ENCODE assay signal across 11 cellular contexts in genomic region chr1:207024202-207025143, GRCh38. TPM values are rescaled to one million over a fixed set of nuclear protein-coding genes. Genes with fewer than 3 reads are reported as not detected.
A peak's percentile ranks its signal among the peaks of the same experiment; 100 is the strongest.
DNase-seq lines count a peak whose midpoint lies in the region; ATAC-seq and TF ChIP-seq lines count a peak whose summit lies in the region.
"Had no signal": no experiment of that assay in that cellular context is flagged by ENCODE, and none has a peak within 500 bp of the region (broad histone marks: within the 10 kb centered on the region; RNA-seq: fewer than 3 reads in every experiment).

No MANE protein-coding gene starts in this region.

- in situ Hi-C loops in KBM-7 (cut with MboI; ENCODE audit: low pct_unique_long_range_greater_than_20kb, low sequenced_read_pairs), result no loop called here

- H3K4me1 ChIP-seq in hepatocyte (ENCODE audit: insufficient read depth), result peaks cover 63% of the 10 kb centered on the region

- peaks cover 33% of the 10 kb centered on the region for H3K27me3 Mint-ChIP-seq in activated T-helper 17 cell treated with anti-CD3 and anti-CD28 coated beads, Interleukin-2, amount 50 U/mL, for 72 hours
- H3K27me3 Mint-ChIP-seq in stimulated activated memory B cell treated with anti-CD40 and anti-IgM and Interleukin-4, amounts not matched to agents 10 μg/mL and 1 μg/mL and 100 μg/mL, for 72 hours, result peaks cover 72% of the 10 kb centered on the region

- DNase-seq in KBM-7 (peak; percentile 83), hepatocyte (ENCODE audit: low spot score) (peak; percentile 82), NCI-H2029 treated with DMSO at 0.1 percent for 48 hours (lab: John Stamatoyannopoulos, UW) (no peak), DMS153 treated with DMSO at 0.1 percent for 48 hours (lab: John Stamatoyannopoulos, UW; ENCODE audit: unreplicated experiment) (no peak)
- DNase-seq: activated gamma-delta T cell, RPMI8226 had no signal

- H3K4me3 Mint-ChIP-seq in activated T-helper 17 cell treated with anti-CD3 and anti-CD28 coated beads, Interleukin-2, amount 50 U/mL, for 72 hours, result no peak overlapping the region
- H3K4me3 Mint-ChIP-seq in stimulated activated memory B cell treated with anti-CD40 and anti-IgM and Interleukin-4, amounts not matched to agents 10 μg/mL and 1 μg/mL and 100 μg/mL, for 72 hours, result no peak overlapping the region

- H3K4me1 Mint-ChIP-seq in activated T-helper 17 cell treated with anti-CD3 and anti-CD28 coated beads, Interleukin-2, amount 50 U/mL, for 72 hours, result no peaks in the 10 kb centered on the region
- H3K4me1 Mint-ChIP-seq in stimulated activated memory B cell treated with anti-CD40 and anti-IgM and Interleukin-4, amounts not matched to agents 10 μg/mL and 1 μg/mL and 100 μg/mL, for 72 hours, result no peaks in the 10 kb centered on the region

- H3K36me3 ChIP-seq in hepatocyte (replicated peaks; ENCODE audit: insufficient read depth, low read depth), result no peaks in the 10 kb centered on the region

- peaks cover 11% of the 10 kb centered on the region for H3K79me2 ChIP-seq in hepatocyte

- no peaks in the 10 kb centered on the region for H4K20me1 ChIP-seq in hepatocyte (ENCODE audit: insufficient read depth, poor library complexity, severe bottlenecking)

- H3K27ac Mint-ChIP-seq in activated T-helper 17 cell treated with anti-CD3 and anti-CD28 coated beads, Interleukin-2, amount 50 U/mL, for 72 hours, result no peak overlapping the region
- no peak overlapping the region for H3K27ac Mint-ChIP-seq in stimulated activated memory B cell treated with anti-CD40 and anti-IgM and Interleukin-4, amounts not matched to agents 10 μg/mL and 1 μg/mL and 100 μg/mL, for 72 hours

- 49% methylated on average over 16 of the region's 18 CpGs for WGBS in hepatocyte (ENCODE audit: low lambda C conversion rate, missing lambda C conversion rate)

- no peaks in the 10 kb centered on the region for H3K9me3 Mint-ChIP-seq in activated T-helper 17 cell treated with anti-CD3 and anti-CD28 coated beads, Interleukin-2, amount 50 U/mL, for 72 hours
- H3K9me3 Mint-ChIP-seq in stimulated activated memory B cell treated with anti-CD40 and anti-IgM and Interleukin-4, amounts not matched to agents 10 μg/mL and 1 μg/mL and 100 μg/mL, for 72 hours, result no peaks in the 10 kb centered on the region

- H2AFZ ChIP-seq in hepatocyte, result no peak overlapping the region

- no peaks in the 10 kb centered on the region for H3K36me3 Mint-ChIP-seq in activated T-helper 17 cell treated with anti-CD3 and anti-CD28 coated beads, Interleukin-2, amount 50 U/mL, for 72 hours (ENCODE audit: low read depth)
- H3K36me3 Mint-ChIP-seq in stimulated activated memory B cell treated with anti-CD40 and anti-IgM and Interleukin-4, amounts not matched to agents 10 μg/mL and 1 μg/mL and 100 μg/mL, for 72 hours, result no peaks in the 10 kb centered on the region

- no peaks in the 10 kb centered on the region for H3K9me3 ChIP-seq in hepatocyte (ENCODE audit: low read depth)

- no peaks in the 10 kb centered on the region for H3K27me3 ChIP-seq in hepatocyte

- peak overlapping the region; percentile 100 for H3K27ac ChIP-seq in hepatocyte

- ATAC-seq in activated T-helper 17 cell treated with anti-CD3 and anti-CD28 coated beads, Interleukin-2, amount 50 U/mL, for 72 hours (replicated peaks), result peak; percentile 52
- ATAC-seq in stimulated activated memory B cell treated with anti-CD40 and anti-IgM and Interleukin-4, amounts not matched to agents 10 μg/mL and 1 μg/mL and 100 μg/mL, for 72 hours, result peak; percentile 17
- no peak for ATAC-seq in GM18502 (IDR thresholded peaks at IDR 0.05; ENCODE audit: poor library complexity, unreplicated experiment)
- no peak for ATAC-seq in GM19324 (IDR thresholded peaks at IDR 0.05; ENCODE audit: low FRiP score, unreplicated experiment)

- H3K4me3 ChIP-seq in hepatocyte, result no peak overlapping the region

- H3K4me2 ChIP-seq in hepatocyte, result peak overlapping the region; percentile 77

- no peaks in the 10 kb centered on the region for H3K9me2 ChIP-seq in hepatocyte (replicated peaks; ENCODE audit: insufficient read depth)

- no peak for TF ChIP-seq CTCF in hepatocyte (IDR thresholded peaks at IDR 0.05; ENCODE audit: poor library complexity)

RNA-seq across cellular contexts. Expression of gene C1orf116, which starts 8.1 kb away (rescaled TPM):
- not detected for total RNA-seq in activated T-helper 17 cell treated with anti-CD3 and anti-CD28 coated beads, Interleukin-2, amount 50 U/mL, for 72 hours
- total RNA-seq in hepatocyte, result 16.7 and 18.3 TPM in 2 replicates
- polyA plus RNA-seq in hepatocyte, result 15.7 and 18.7 TPM in 2 replicates
- total RNA-seq: frontal cortex had no signal

RNA-seq across cellular contexts. Expression of gene YOD1, which starts 26.5 kb away (rescaled TPM):
- total RNA-seq in activated T-helper 17 cell treated with anti-CD3 and anti-CD28 coated beads, Interleukin-2, amount 50 U/mL, for 72 hours, result 1 to 10 TPM; 6.7 to 7.1 TPM
- 25.7 and 25.8 TPM in 2 replicates for total RNA-seq in hepatocyte
- 4.5 and 5.6 TPM in 2 replicates for polyA plus RNA-seq in hepatocyte

RNA-seq across cellular contexts. Expression of gene PFKFB2, which starts 28.6 kb away (rescaled TPM):
- total RNA-seq in activated T-helper 17 cell treated with anti-CD3 and anti-CD28 coated beads, Interleukin-2, amount 50 U/mL, for 72 hours, result 1 to 10 TPM in 1 of 2 donors, under 1 TPM in 1; 0.85 to 1.3 TPM
- total RNA-seq in hepatocyte, result 19.2 and 23.6 TPM in 2 replicates
- polyA plus RNA-seq in hepatocyte, result 9.5 and 10.0 TPM in 2 replicates

RNA-seq across cellular contexts. Expression of gene FCAMR, which starts 54.2 kb away (rescaled TPM):
- not detected for total RNA-seq in activated T-helper 17 cell treated with anti-CD3 and anti-CD28 coated beads, Interleukin-2, amount 50 U/mL, for 72 hours
- 0.52 and 0.70 TPM in 2 replicates for total RNA-seq in hepatocyte
- 0.52 TPM in 1 of 2 replicates, not detected in the other for polyA plus RNA-seq in hepatocyte
- total RNA-seq: frontal cortex had no signal

Comparison
In these comparisons a context has a peak if more than half of its experiments do, and no peak if none do; other contexts are left out.
1. DNase-seq: peak in KBM-7 (single experiment) and hepatocyte (single experiment); none in NCI-H2029 treated with DMSO at 0.1 percent for 48 hours (single experiment) and DMS153 treated with DMSO at 0.1 percent for 48 hours (single experiment).
2. ATAC-seq: peak in activated T-helper 17 cell treated with anti-CD3 and anti-CD28 coated beads, Interleukin-2, amount 50 U/mL, for 72 hours (single experiment) and stimulated activated memory B cell treated with anti-CD40 and anti-IgM and Interleukin-4, amounts not matched to agents 10 μg/mL and 1 μg/mL and 100 μg/mL, for 72 hours (single experiment); none in GM18502 (single experiment) and GM19324 (single experiment).
3. RNA of gene C1orf116, which starts 8.1 kb away (total RNA-seq): 16.7 to 18.3 TPM in hepatocyte; not detected in activated T-helper 17 cell treated with anti-CD3 and anti-CD28 coated beads, Interleukin-2, amount 50 U/mL, for 72 hours; every median in the first group is over 10 times any median in the second.